Comparison of ENCODE assay signal across 13 cellular contexts in genomic region chr18:27378396-27379094, GRCh38.
DNase-seq lines count a peak whose midpoint lies in the region; ATAC-seq and TF ChIP-seq lines count a peak whose summit lies in the region.
"Had no signal": no experiment of that assay in that cellular context is flagged by ENCODE, and none has a peak within 500 bp of the region (broad histone marks: within the 10 kb centered on the region; RNA-seq: fewer than 3 reads in every experiment).

No MANE protein-coding gene starts in this region.

- H3K9me3 ChIP-seq in SJSA1 (replicated peaks): no peaks in the 10 kb centered on the region
- H3K9me3 ChIP-seq in mesodermal cell (ENCODE audit: control insufficient read depth, low read length): no peaks in the 10 kb centered on the region
- no peaks in the 10 kb centered on the region for H3K9me3 ChIP-seq in stomach
- H3K9me3 ChIP-seq: ovary, SJCRH30 had no signal

- TF ChIP-seq EP300 in stomach (IDR thresholded peaks at IDR 0.05): no peak

- H3K4me1 ChIP-seq in SJSA1 (replicated peaks) (peaks cover 18% of the 10 kb centered on the region), mesodermal cell (ENCODE audit: control insufficient read depth, insufficient read depth, low read length, poor library complexity, severe bottlenecking) (peaks cover 15% of the 10 kb centered on the region), stomach (no peaks in the 10 kb centered on the region)
- H3K4me1 ChIP-seq: SJCRH30 had no signal

- DNase-seq in SJSA1 (ENCODE audit: low read depth in 1 of 2, low spot score in 2 of 2) (peak; percentile 28 to 45), NCI-H524 treated with DMSO at 0.1 percent for 48 hours (lab: John Stamatoyannopoulos, UW) (no peak), stomach (no peak), NCI-H446 treated with DMSO at 0.1 percent for 48 hours (lab: John Stamatoyannopoulos, UW) (no peak)
- no peak for DNase-seq in NK-92 treated with Interleukin-12 subunit alpha and Interleukin-12 subunit beta, amount 100 ng/mL, for 24 hours (lab: John Stamatoyannopoulos, UW)
- DNase-seq: activated naive CD4-positive, alpha-beta T cell treated with Interleukin-2 at 50 U/mL for 16 hours; DMS79 treated with DMSO at 0.1 percent for 48 hours; H7; ovary had no signal

- H3K27me3 ChIP-seq in SJSA1 (replicated peaks): no peaks in the 10 kb centered on the region
- no peaks in the 10 kb centered on the region for H3K27me3 ChIP-seq in stomach
- H3K27me3 ChIP-seq: ovary, SJCRH30 had no signal

- H3K4me3 ChIP-seq in SJSA1: no peak overlapping the region
- H3K4me3 ChIP-seq in mesodermal cell (ENCODE audit: extremely low read depth, insufficient read depth, low read length, poor library complexity, severe bottlenecking): no peak overlapping the region
- no peak overlapping the region for H3K4me3 ChIP-seq in stomach
- H3K4me3 ChIP-seq: ovary, SJCRH30 had no signal

- intact Hi-C loops in stomach (cut with DNase I; ENCODE audit: low total_unique reads): loop anchor here (10.0 kb wide), 1 partner anchor 216 kb away; no protein-coding TSS in a partner anchor

- TF ChIP-seq CTCF in stomach (IDR thresholded peaks at IDR 0.05): no peak

- H3K36me3 ChIP-seq in SJSA1 (no peaks in the 10 kb centered on the region), mesodermal cell (ENCODE audit: control insufficient read depth, insufficient read depth, low read length) (no peaks in the 10 kb centered on the region), stomach (no peaks in the 10 kb centered on the region)
- H3K36me3 ChIP-seq: ovary, SJCRH30 had no signal

- H3K27ac ChIP-seq in SJSA1 (peak overlapping the region; percentile 13), mesodermal cell (ENCODE audit: low read depth, low read length, severe bottlenecking) (peak overlapping the region; percentile 37), stomach (no peak overlapping the region)
- H3K27ac ChIP-seq: ovary, SJCRH30 had no signal

- 50 to 71% methylated on average over 1 to 2 of the region's 2 CpGs for WGBS in mesodermal cell (ENCODE audit: insufficient coverage in 2 of 2), 2 experiments
- WGBS in stomach, 5 donors: 36 to 46% (median 43%) methylated on average over 2 of the region's 2 CpGs

- TF ChIP-seq POLR2A in stomach (IDR thresholded peaks at IDR 0.05): no peak

- peak; percentile 69 for ATAC-seq in GM18861 (IDR thresholded peaks at IDR 0.05; ENCODE audit: unreplicated experiment)
- peak; percentile 59 for ATAC-seq in HG02623 (IDR thresholded peaks at IDR 0.05; ENCODE audit: unreplicated experiment)

Comparison
In these comparisons a context has a peak if more than half of its experiments do, and no peak if none do; other contexts are left out.
1. DNase-seq: peak in SJSA1 (2 of 2); none in NCI-H524 treated with DMSO at 0.1 percent for 48 hours (single experiment), NK-92 treated with Interleukin-12 subunit alpha and Interleukin-12 subunit beta, amount 100 ng/mL, for 24 hours (single experiment), stomach (single experiment) and NCI-H446 treated with DMSO at 0.1 percent for 48 hours (single experiment).
2. H3K27ac ChIP-seq: peak in SJSA1 (single experiment) and mesodermal cell (single experiment); none in stomach (0 of 5).